1 cellular context compared by ENCODE assay signal in the genomic region with DNA sequence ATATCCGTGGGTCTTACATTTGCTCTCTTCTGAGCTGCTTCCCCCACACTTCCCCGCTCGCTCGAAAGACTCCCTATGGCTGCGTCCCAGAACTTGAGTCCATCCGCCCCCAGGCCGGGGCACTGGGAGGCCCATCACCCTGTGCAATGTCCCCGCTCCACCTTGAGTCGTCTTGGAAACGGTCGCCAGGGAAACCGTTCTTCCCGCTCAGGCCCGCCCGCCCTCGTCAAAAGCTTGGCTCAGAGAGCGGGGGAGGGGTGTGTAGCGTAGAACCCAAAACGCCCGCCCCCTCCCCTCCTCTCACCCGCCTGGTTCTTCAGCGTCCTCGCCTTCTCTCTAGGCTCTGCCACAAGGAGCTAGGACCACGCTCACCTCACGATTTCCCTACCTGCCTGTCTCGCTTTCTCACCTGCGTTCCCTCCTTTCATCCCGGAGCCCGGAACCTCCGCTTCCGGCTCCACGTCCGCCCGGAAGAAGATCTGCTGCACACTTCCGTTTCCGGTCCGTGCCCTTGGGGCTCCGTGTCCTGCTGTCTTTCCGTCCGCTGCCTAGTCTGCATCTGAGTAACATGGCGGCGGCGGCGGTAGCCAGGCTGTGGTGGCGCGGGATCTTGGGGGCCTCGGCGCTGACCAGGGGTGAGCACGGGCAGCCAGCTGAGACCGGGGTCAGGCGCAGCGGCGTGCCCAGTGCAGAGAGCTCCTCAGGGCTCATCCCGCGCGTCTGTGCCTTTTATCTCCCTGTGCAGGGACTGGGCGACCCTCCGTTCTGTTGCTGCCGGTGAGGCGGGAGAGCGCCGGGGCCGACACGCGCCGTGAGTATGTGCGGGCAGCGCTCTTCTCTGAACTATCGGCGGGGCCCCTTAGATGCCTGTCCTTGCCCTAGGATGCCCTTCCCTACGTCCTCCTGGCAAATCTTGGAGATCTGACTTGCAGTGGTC.
TF ChIP-seq lines count a peak whose summit lies in the region.

Gene KBTBD4 (minus strand): TSS at position 447 of the 937 bp plus-strand sequence. CDS start 19 bp downstream, at position 428.
Gene NDUFS3 (plus strand): TSS at position 551 of the 937 bp plus-strand sequence. CDS start 18 bp downstream, at position 569.

TF ChIP-seq in HEK293, 187 proteins besides CTCF, POLR2A, EP300 and RAD21 (continued from another document and continues in another):
- TF ChIP-seq, protein P1, sequence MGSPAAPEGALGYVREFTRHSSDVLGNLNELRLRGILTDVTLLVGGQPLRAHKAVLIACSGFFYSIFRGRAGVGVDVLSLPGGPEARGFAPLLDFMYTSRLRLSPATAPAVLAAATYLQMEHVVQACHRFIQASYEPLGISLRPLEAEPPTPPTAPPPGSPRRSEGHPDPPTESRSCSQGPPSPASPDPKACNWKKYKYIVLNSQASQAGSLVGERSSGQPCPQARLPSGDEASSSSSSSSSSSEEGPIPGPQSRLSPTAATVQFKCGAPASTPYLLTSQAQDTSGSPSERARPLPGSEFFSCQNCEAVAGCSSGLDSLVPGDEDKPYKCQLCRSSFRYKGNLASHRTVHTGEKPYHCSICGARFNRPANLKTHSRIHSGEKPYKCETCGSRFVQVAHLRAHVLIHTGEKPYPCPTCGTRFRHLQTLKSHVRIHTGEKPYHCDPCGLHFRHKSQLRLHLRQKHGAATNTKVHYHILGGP (tag by site-specific recombination; IDR thresholded peaks at IDR 0.05), result 0 out of 2 replicates have a peak, but pooled peaks have one; percentile 25
- TF ChIP-seq ZSCAN30 (tag by site-specific recombination; IDR thresholded peaks at IDR 0.05), result peak; percentile 81
- 0 out of 2 replicates have a peak, but pooled peaks have one; percentile 39 for TF ChIP-seq OSR2 (tag by site-specific recombination; IDR thresholded peaks at IDR 0.05)
- TF ChIP-seq ZNF341 (tag by site-specific recombination; IDR thresholded peaks at IDR 0.05; ENCODE audit: low read depth), result peak; percentile 100
- TF ChIP-seq TCF7L2 (IDR thresholded peaks at IDR 0.05; ENCODE audit: borderline replicate concordance, low read depth, low read length), result no peak; the same call in 1 of the 2 replicates
- TF ChIP-seq ZNF280D (tag by site-specific recombination; IDR thresholded peaks at IDR 0.05), result peak; percentile 84; the same call in 1 of the 2 replicates
- TF ChIP-seq MYNN (tag by site-specific recombination; IDR thresholded peaks at IDR 0.05; ENCODE audit: borderline replicate concordance), result peak; percentile 99
- no peak for TF ChIP-seq ZNF701 (tag by site-specific recombination; IDR thresholded peaks at IDR 0.05)
- no peak for TF ChIP-seq ZNF707 (tag by site-specific recombination; IDR thresholded peaks at IDR 0.05)
- TF ChIP-seq KLF7 (tag by site-specific recombination; IDR thresholded peaks at IDR 0.05; ENCODE audit: borderline replicate concordance), result peak; percentile 98
- peak; percentile 99 for TF ChIP-seq ZNF2 (tag by site-specific recombination; IDR thresholded peaks at IDR 0.05)
- no peak; the same call in 1 of the 2 replicates for TF ChIP-seq ZNF624 (tag by site-specific recombination; IDR thresholded peaks at IDR 0.05)
- peak; percentile 85 for TF ChIP-seq KLF1 (tag by site-specific recombination; IDR thresholded peaks at IDR 0.05)
- TF ChIP-seq ZFP69B (tag by site-specific recombination; IDR thresholded peaks at IDR 0.05), result peak; percentile 90
- TF ChIP-seq ZBTB17 (tag by site-specific recombination; IDR thresholded peaks at IDR 0.05), result peak; percentile 99
- peak; percentile 4; the same call in 1 of the 2 replicates for TF ChIP-seq ZNF654 (tag by site-specific recombination; IDR thresholded peaks at IDR 0.05; ENCODE audit: low read depth)
- peak; percentile 98 for TF ChIP-seq ZNF24 (tag by site-specific recombination; IDR thresholded peaks at IDR 0.05)
- TF ChIP-seq ZNF548 (tag by site-specific recombination; IDR thresholded peaks at IDR 0.05), result no peak
- TF ChIP-seq ZEB2 (tag by site-specific recombination; IDR thresholded peaks at IDR 0.05), result peak; percentile 99
- TF ChIP-seq FEZF1 (tag by site-specific recombination; IDR thresholded peaks at IDR 0.05), result peak; percentile 52; the same call in 1 of the 2 replicates
- no peak for TF ChIP-seq HOXA7 (CRISPR knock-in tag; IDR thresholded peaks at IDR 0.05; ENCODE audit: borderline replicate concordance)
- TF ChIP-seq ZNF354C (tag by site-specific recombination; IDR thresholded peaks at IDR 0.05; ENCODE audit: borderline replicate concordance, low read depth), result no peak
- TF ChIP-seq ZBTB26 (tag by site-specific recombination; optimal IDR thresholded peaks at IDR 0.05), result peak; percentile 57
- peak; percentile 71 for TF ChIP-seq SCRT2 (tag by site-specific recombination; IDR thresholded peaks at IDR 0.05)
- TF ChIP-seq ZNF843 (tag by site-specific recombination; IDR thresholded peaks at IDR 0.05), result peak; percentile 92
- 0 out of 2 replicates have a peak, but pooled peaks have one; percentile 43 for TF ChIP-seq SCRT1 (tag by site-specific recombination; IDR thresholded peaks at IDR 0.05; ENCODE audit: borderline replicate concordance)
- TF ChIP-seq ZNF510 (tag by site-specific recombination; IDR thresholded peaks at IDR 0.05; ENCODE audit: insufficient replicate concordance), result no peak
- TF ChIP-seq ZNF121 (tag by site-specific recombination; IDR thresholded peaks at IDR 0.05), result peak; percentile 86
- TF ChIP-seq GLIS1 (tag by site-specific recombination; IDR thresholded peaks at IDR 0.05), result peak; percentile 79; the same call in 1 of the 2 replicates
- TF ChIP-seq ZNF223 (tag by site-specific recombination; IDR thresholded peaks at IDR 0.05), result no peak
- peak; percentile 80; the same call in 1 of the 2 replicates for TF ChIP-seq ZNF10 (tag by site-specific recombination; IDR thresholded peaks at IDR 0.05)
- TF ChIP-seq YY2 (tag by site-specific recombination; IDR thresholded peaks at IDR 0.05), result peak; percentile 98
- TF ChIP-seq, protein P2, sequence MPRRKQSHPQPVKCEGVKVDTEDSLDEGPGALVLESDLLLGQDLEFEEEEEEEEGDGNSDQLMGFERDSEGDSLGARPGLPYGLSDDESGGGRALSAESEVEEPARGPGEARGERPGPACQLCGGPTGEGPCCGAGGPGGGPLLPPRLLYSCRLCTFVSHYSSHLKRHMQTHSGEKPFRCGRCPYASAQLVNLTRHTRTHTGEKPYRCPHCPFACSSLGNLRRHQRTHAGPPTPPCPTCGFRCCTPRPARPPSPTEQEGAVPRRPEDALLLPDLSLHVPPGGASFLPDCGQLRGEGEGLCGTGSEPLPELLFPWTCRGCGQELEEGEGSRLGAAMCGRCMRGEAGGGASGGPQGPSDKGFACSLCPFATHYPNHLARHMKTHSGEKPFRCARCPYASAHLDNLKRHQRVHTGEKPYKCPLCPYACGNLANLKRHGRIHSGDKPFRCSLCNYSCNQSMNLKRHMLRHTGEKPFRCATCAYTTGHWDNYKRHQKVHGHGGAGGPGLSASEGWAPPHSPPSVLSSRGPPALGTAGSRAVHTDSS (tag by site-specific recombination; IDR thresholded peaks at IDR 0.05), result no peak; the same call in 1 of the 2 replicates
- TF ChIP-seq ZNF645 (tag by site-specific recombination; IDR thresholded peaks at IDR 0.05), result no peak; the same call in 1 of the 2 replicates
- TF ChIP-seq, protein P3, sequence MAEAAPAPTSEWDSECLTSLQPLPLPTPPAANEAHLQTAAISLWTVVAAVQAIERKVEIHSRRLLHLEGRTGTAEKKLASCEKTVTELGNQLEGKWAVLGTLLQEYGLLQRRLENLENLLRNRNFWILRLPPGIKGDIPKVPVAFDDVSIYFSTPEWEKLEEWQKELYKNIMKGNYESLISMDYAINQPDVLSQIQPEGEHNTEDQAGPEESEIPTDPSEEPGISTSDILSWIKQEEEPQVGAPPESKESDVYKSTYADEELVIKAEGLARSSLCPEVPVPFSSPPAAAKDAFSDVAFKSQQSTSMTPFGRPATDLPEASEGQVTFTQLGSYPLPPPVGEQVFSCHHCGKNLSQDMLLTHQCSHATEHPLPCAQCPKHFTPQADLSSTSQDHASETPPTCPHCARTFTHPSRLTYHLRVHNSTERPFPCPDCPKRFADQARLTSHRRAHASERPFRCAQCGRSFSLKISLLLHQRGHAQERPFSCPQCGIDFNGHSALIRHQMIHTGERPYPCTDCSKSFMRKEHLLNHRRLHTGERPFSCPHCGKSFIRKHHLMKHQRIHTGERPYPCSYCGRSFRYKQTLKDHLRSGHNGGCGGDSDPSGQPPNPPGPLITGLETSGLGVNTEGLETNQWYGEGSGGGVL (tag by site-specific recombination; IDR thresholded peaks at IDR 0.05), result peak; percentile 53
- no peak for TF ChIP-seq ZSCAN16 (tag by site-specific recombination; IDR thresholded peaks at IDR 0.05)
- peak; percentile 99 for TF ChIP-seq ZNF366 (tag by site-specific recombination; conservative IDR thresholded peaks at IDR 0.05)
- TF ChIP-seq ZNF560 (tag by site-specific recombination; IDR thresholded peaks at IDR 0.05; ENCODE audit: borderline replicate concordance), result no peak
- TF ChIP-seq, protein P4, sequence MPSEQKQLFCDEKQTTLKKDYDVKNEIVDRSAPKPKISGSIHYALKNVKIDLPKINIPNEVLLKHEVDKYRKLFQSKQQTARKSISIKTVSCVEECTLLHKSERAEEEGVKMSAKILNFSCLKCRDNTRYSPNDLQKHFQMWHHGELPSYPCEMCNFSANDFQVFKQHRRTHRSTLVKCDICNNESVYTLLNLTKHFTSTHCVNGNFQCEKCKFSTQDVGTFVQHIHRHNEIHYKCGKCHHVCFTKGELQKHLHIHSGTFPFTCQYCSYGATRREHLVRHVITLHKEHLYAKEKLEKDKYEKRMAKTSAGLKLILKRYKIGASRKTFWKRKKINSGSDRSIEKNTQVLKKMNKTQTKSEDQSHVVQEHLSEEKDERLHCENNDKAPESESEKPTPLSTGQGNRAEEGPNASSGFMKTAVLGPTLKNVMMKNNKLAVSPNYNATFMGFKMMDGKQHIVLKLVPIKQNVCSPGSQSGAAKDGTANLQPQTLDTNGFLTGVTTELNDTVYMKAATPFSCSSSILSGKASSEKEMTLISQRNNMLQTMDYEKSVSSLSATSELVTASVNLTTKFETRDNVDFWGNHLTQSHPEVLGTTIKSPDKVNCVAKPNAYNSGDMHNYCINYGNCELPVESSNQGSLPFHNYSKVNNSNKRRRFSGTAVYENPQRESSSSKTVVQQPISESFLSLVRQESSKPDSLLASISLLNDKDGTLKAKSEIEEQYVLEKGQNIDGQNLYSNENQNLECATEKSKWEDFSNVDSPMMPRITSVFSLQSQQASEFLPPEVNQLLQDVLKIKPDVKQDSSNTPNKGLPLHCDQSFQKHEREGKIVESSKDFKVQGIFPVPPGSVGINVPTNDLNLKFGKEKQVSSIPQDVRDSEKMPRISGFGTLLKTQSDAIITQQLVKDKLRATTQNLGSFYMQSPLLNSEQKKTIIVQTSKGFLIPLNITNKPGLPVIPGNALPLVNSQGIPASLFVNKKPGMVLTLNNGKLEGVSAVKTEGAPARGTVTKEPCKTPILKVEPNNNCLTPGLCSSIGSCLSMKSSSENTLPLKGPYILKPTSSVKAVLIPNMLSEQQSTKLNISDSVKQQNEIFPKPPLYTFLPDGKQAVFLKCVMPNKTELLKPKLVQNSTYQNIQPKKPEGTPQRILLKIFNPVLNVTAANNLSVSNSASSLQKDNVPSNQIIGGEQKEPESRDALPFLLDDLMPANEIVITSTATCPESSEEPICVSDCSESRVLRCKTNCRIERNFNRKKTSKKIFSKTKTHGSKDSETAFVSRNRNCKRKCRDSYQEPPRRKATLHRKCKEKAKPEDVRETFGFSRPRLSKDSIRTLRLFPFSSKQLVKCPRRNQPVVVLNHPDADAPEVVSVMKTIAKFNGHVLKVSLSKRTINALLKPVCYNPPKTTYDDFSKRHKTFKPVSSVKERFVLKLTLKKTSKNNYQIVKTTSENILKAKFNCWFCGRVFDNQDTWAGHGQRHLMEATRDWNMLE (tag by site-specific recombination; conservative IDR thresholded peaks at IDR 0.05; ENCODE audit: low read depth), result peak; percentile 92
